ENCODE assay signal across 13 cellular contexts in genomic region chr14:103296007-103296406, GRCh38. TPM values are rescaled to one million over a fixed set of nuclear protein-coding genes. Genes with fewer than 3 reads are reported as not detected.
DNase-seq lines count a peak whose midpoint lies in the region; FAIRE-seq and TF ChIP-seq lines count a peak whose summit lies in the region.
"Had no signal": no experiment of that assay in that cellular context is flagged by ENCODE, and none has a peak within 500 bp of the region (broad histone marks: within the 10 kb centered on the region; RNA-seq: fewer than 3 reads in every experiment).

No MANE protein-coding gene starts in this region.

- TF ChIP-seq CTCF in adrenal gland (IDR thresholded peaks at IDR 0.05) (no peak), fibroblast of the aortic adventitia (IDR thresholded peaks at IDR 0.05; ENCODE audit: insufficient read depth, low read length) (no peak), H9 (conservative IDR thresholded peaks at IDR 0.05) (no peak)

- no peak overlapping the region for H4K91ac ChIP-seq in H9 (ENCODE audit: insufficient read length, low read depth, low read length)

- no peaks in the 10 kb centered on the region; a peak in 1 of 7 replicates for H3K36me3 Mint-ChIP-seq in H9 (ENCODE audit: insufficient read depth in 1 of 3, low read depth in 3 of 3)

- no peak overlapping the region for H4K5ac ChIP-seq in H9 (ENCODE audit: insufficient read length, low read depth, low read length)

- no peaks in the 10 kb centered on the region for H3K79me1 ChIP-seq in H9 (ENCODE audit: insufficient read depth, low read depth, low read length, poor library complexity, severe bottlenecking)

- H2BK5ac ChIP-seq in H9 (ENCODE audit: insufficient read length, low read length): no peak overlapping the region

- H4K20me1 ChIP-seq in H9 (ENCODE audit: control insufficient read depth, insufficient read depth, insufficient read length): no peaks in the 10 kb centered on the region

- H3K4me2 ChIP-seq in H9 (ENCODE audit: insufficient read depth, insufficient read length, low read length): no peak overlapping the region

- H3K9me3 ChIP-seq in adrenal gland (replicated peaks in 1 of 3) (no peaks in the 10 kb centered on the region), H9 (ENCODE audit: control insufficient read depth, low read depth, low read length) (no peaks in the 10 kb centered on the region)
- H3K9me3 ChIP-seq: esophagus squamous epithelium had no signal

- H3K4me3 ChIP-seq in adrenal gland (no peak overlapping the region), fibroblast of the aortic adventitia (ENCODE audit: low read depth, low read length) (no peak overlapping the region)
- H3K4me3 ChIP-seq: esophagus squamous epithelium, GM12878 had no signal

- no peaks in the 10 kb centered on the region; a peak in 1 of 5 replicates for H3K9me3 Mint-ChIP-seq in H9
- H3K9me3 Mint-ChIP-seq: central memory CD8-positive, alpha-beta T cell; T-helper 2 cell treated with Interferon-gamma antibody and Interleukin-4, amounts not matched to agents 5 μg/mL and 100 μg/mL, for 36 hours had no signal

- H3K18ac ChIP-seq in H9 (ENCODE audit: insufficient read length, low read depth, low read length): no peak overlapping the region

- DNase-seq in A172 (ENCODE audit: low spot score) (peak; percentile 59), H54 (ENCODE audit: insufficient read length, low spot score) (no peak), adrenal gland (peak in 6 of 7 donors; percentile 50 to 74 (median 67)), fibroblast of the aortic adventitia (ENCODE audit: low read depth) (peak; percentile 34), NCI-H2227 treated with DMSO at 0.1 percent for 48 hours (lab: John Stamatoyannopoulos, UW) (no peak), H9 (no peak), urothelium cell line (ENCODE audit: low spot score) (no peak), cerebellum (ENCODE audit: low spot score) (no peak)
- DNase-seq: esophagus squamous epithelium, OCI-M1 had no signal

- peaks cover 3% of the 10 kb centered on the region for H3K23me2 ChIP-seq in H9 (ENCODE audit: insufficient read length, low read depth, low read length, poor library complexity, severe bottlenecking)

- H3K4me1 ChIP-seq in adrenal gland (replicated peaks in 1 of 2) (no peaks in the 10 kb centered on the region), H9 (ENCODE audit: insufficient read depth, low read length) (no peaks in the 10 kb centered on the region)
- H3K4me1 ChIP-seq: esophagus squamous epithelium had no signal

- no peak overlapping the region for H2BK12ac ChIP-seq in H9 (ENCODE audit: insufficient read length, low read depth, low read length)

- TF ChIP-seq POLR2A in H54 (IDR thresholded peaks at IDR 0.05; ENCODE audit: low read depth, low read length) (no peak), adrenal gland (IDR thresholded peaks at IDR 0.05) (no peak)

- H3K23ac ChIP-seq in H9 (ENCODE audit: insufficient read length, low read depth, low read length): no peak overlapping the region

- no peak overlapping the region for H3K27ac ChIP-seq in adrenal gland
- H3K27ac ChIP-seq in H9 (ENCODE audit: insufficient read length, low read depth, low read length): no peak overlapping the region

- H3K4ac ChIP-seq in H9 (ENCODE audit: low read depth, low read length): no peak overlapping the region

- H2BK120ac ChIP-seq in H9 (ENCODE audit: low read depth, low read length, poor library complexity, severe bottlenecking): no peak overlapping the region

- peaks cover 8% of the 10 kb centered on the region for H3K27me3 Mint-ChIP-seq in H9 (ENCODE audit: low read depth)

- intact Hi-C loops in adrenal gland (cut with DNase I): no loop called here

- H3K27me3 ChIP-seq in adrenal gland (no peaks in the 10 kb centered on the region), H9 (ENCODE audit: insufficient read depth, low read length) (no peaks in the 10 kb centered on the region)

- H3K36me3 ChIP-seq in adrenal gland (replicated peaks in 1 of 2): no peaks in the 10 kb centered on the region
- H3K36me3 ChIP-seq: esophagus squamous epithelium had no signal

- H2AK5ac ChIP-seq in H9 (ENCODE audit: insufficient read length, low read length): no peak overlapping the region

- H3K4me1 Mint-ChIP-seq in H9: 0 out of 4 replicates have a peak, but pooled peaks cover 1 to 2% of the 10 kb centered on the region in 2 experiments

- H3K56ac ChIP-seq in H9 (ENCODE audit: insufficient read length, low read depth, low read length): no peak overlapping the region

- H3K14ac ChIP-seq in H9 (ENCODE audit: insufficient read depth, low read length): no peak overlapping the region

- H3K4me3 Mint-ChIP-seq in H9: no peak overlapping the region
- H3K4me3 Mint-ChIP-seq: central memory CD8-positive, alpha-beta T cell; T-helper 2 cell treated with Interferon-gamma antibody and Interleukin-4, amounts not matched to agents 5 μg/mL and 100 μg/mL, for 36 hours had no signal

- H4K8ac ChIP-seq in H9 (replicated peaks; ENCODE audit: insufficient read length, low read depth, low read length): no peak overlapping the region

- no peak overlapping the region for H2AFZ ChIP-seq in H9 (ENCODE audit: low read length)

- no peak overlapping the region for H3K27ac Mint-ChIP-seq in H9
- H3K27ac Mint-ChIP-seq: T-helper 2 cell treated with Interferon-gamma antibody and Interleukin-4, amounts not matched to agents 5 μg/mL and 100 μg/mL, for 36 hours had no signal

- no peaks in the 10 kb centered on the region for H3K79me2 ChIP-seq in H9 (ENCODE audit: insufficient read depth, low read length)

- FAIRE-seq in H54 (lab: Jason Lieb, UNC): peak; percentile 89
- no peak for FAIRE-seq in urothelium cell line (lab: Jason Lieb, UNC)
- FAIRE-seq: GM12878 had no signal

- H2BK15ac ChIP-seq in H9 (ENCODE audit: low read depth, low read length): no peak overlapping the region

- no peak overlapping the region for H3T11ph ChIP-seq in H9 (ENCODE audit: low read length)

- no peak overlapping the region for H2BK20ac ChIP-seq in H9 (ENCODE audit: low read depth, low read length, poor library complexity, severe bottlenecking)

- H3K9ac ChIP-seq in H9 (ENCODE audit: extremely low read depth, insufficient read length, low read length): no peak overlapping the region

RNA-seq across cellular contexts. Expression of gene EIF5, which starts 38.0 kb away (rescaled TPM):
- 70.8 and 85.0 TPM in 2 replicates for total RNA-seq in A172 (2014; rRNA removed; shearing (Covaris generic))
- total RNA-seq in adrenal gland (100 to 1,000 TPM; 165 to 555 (median 260) TPM), fibroblast of the aortic adventitia (ENCODE audit: low replicate concordance) (322 and 328 TPM in 2 replicates), H9 (2021) (337 and 356 TPM in 2 replicates), cerebellum (129 TPM)
- 100 to 1,000 TPM in 1 of 3 donors, 10 to 100 TPM in 2; 35.7 to 316 (median 49.1) TPM for polyA plus RNA-seq in adrenal gland

Comparison
In these comparisons a context has a peak if more than half of its experiments do, and no peak if none do; other contexts are left out.
1. DNase-seq: peak in A172 (single experiment), adrenal gland (6 of 7) and fibroblast of the aortic adventitia (single experiment); none in H54 (single experiment), NCI-H2227 treated with DMSO at 0.1 percent for 48 hours (single experiment), H9 (single experiment), urothelium cell line (single experiment) and cerebellum (single experiment).